In genomic region chr15:70361891-70362290, GRCh38 we compare ENCODE assay signal across 18 cellular contexts.
DNase-seq lines count a peak whose midpoint lies in the region; ATAC-seq and TF ChIP-seq lines count a peak whose summit lies in the region.
"Had no signal": no experiment of that assay in that cellular context is flagged by ENCODE, and none has a peak within 500 bp of the region (broad histone marks: within the 10 kb centered on the region; RNA-seq: fewer than 3 reads in every experiment).

No MANE protein-coding gene starts in this region.

- no peak for TF ChIP-seq POLR2A in uterus (IDR thresholded peaks at IDR 0.05)

- H3K27me3 ChIP-seq in right atrium auricular region: no peaks in the 10 kb centered on the region
- H3K27me3 ChIP-seq in RWPE2 (ENCODE audit: insufficient read depth, poor library complexity, severe bottlenecking): no peaks in the 10 kb centered on the region
- no peaks in the 10 kb centered on the region for H3K27me3 ChIP-seq in uterus

- no peak overlapping the region for H3K4me3 ChIP-seq in right atrium auricular region
- no peak overlapping the region for H3K4me3 ChIP-seq in RWPE2 (ENCODE audit: severe bottlenecking)
- H3K4me3 ChIP-seq in uterus: no peak overlapping the region

- H3K4me1 ChIP-seq in right atrium auricular region (no peaks in the 10 kb centered on the region), RWPE2 (ENCODE audit: insufficient read depth, poor library complexity, severe bottlenecking) (peaks cover 5% of the 10 kb centered on the region), uterus (no peaks in the 10 kb centered on the region)

- intact Hi-C loops in Right ventricle myocardium superior (cut with DNase I): loop anchor here (10.0 kb wide), 1 partner anchor 627 kb away; no protein-coding TSS in a partner anchor
- intact Hi-C loops in uterus (cut with DNase I; ENCODE audit: low total_unique reads): no loop called here

- ATAC-seq in Right ventricle myocardium superior (ENCODE audit: poor library complexity): no peak
- ATAC-seq in RWPE2 (ENCODE audit: low read depth): no peak
- ATAC-seq in HG02678 (IDR thresholded peaks at IDR 0.05; ENCODE audit: unreplicated experiment): no peak
- ATAC-seq: Right ventricle myocardium inferior, SK-N-SH treated with all-trans-retinoic acid at 6 μM for 48 hours had no signal

- no peaks in the 10 kb centered on the region for H3K4me1 Mint-ChIP-seq in osteocyte (ENCODE audit: unreplicated experiment)
- H3K4me1 Mint-ChIP-seq in activated naive CD8-positive, alpha-beta T cell treated with anti-CD3 and anti-CD28 coated beads for 36 hours: peaks cover 5% of the 10 kb centered on the region

- H3K27ac Mint-ChIP-seq in osteocyte (ENCODE audit: unreplicated experiment): no peak overlapping the region
- H3K27ac Mint-ChIP-seq in activated naive CD8-positive, alpha-beta T cell treated with anti-CD3 and anti-CD28 coated beads for 36 hours: no peak overlapping the region
- H3K27ac Mint-ChIP-seq: B cell; CD4-positive, alpha-beta T cell; IgD-negative memory B cell had no signal

- H3K9me3 ChIP-seq in right atrium auricular region (no peaks in the 10 kb centered on the region), RWPE2 (ENCODE audit: severe bottlenecking) (no peaks in the 10 kb centered on the region), uterus (no peaks in the 10 kb centered on the region)

- no peak overlapping the region for H3K4me3 Mint-ChIP-seq in osteocyte (ENCODE audit: unreplicated experiment)
- no peak overlapping the region for H3K4me3 Mint-ChIP-seq in activated naive CD8-positive, alpha-beta T cell treated with anti-CD3 and anti-CD28 coated beads for 36 hours
- H3K4me3 Mint-ChIP-seq: B cell; CD4-positive, alpha-beta T cell; IgD-negative memory B cell had no signal

- H3K36me3 Mint-ChIP-seq in osteocyte (ENCODE audit: unreplicated experiment): no peaks in the 10 kb centered on the region
- H3K36me3 Mint-ChIP-seq in activated naive CD8-positive, alpha-beta T cell treated with anti-CD3 and anti-CD28 coated beads for 36 hours: no peaks in the 10 kb centered on the region

- DNase-seq in right atrium auricular region (ENCODE audit: low spot score): peak; percentile 21
- no peak for DNase-seq in Right ventricle myocardium superior
- DNase-seq in RWPE2 (ENCODE audit: low spot score): peak; percentile 45
- DNase-seq in osteocyte (ENCODE audit: extremely low spot score, unreplicated experiment): peak; percentile 71
- no peak for DNase-seq in uterus
- DNase-seq in activated naive CD8-positive, alpha-beta T cell treated with anti-CD3 and anti-CD28 coated beads for 36 hours: no peak
- DNase-seq: Calu3; CD4-positive, alpha-beta T cell; DMS79; Kasumi-1; NCI-H1105; NCI-H187; NCI-H748 treated with DMSO at 0.1 percent for 48 hours had no signal

- H3K9me3 Mint-ChIP-seq in osteocyte (ENCODE audit: unreplicated experiment): no peaks in the 10 kb centered on the region
- no peaks in the 10 kb centered on the region for H3K9me3 Mint-ChIP-seq in activated naive CD8-positive, alpha-beta T cell treated with anti-CD3 and anti-CD28 coated beads for 36 hours
- H3K9me3 Mint-ChIP-seq: CD4-positive, alpha-beta T cell; IgD-negative memory B cell had no signal

- H3K27ac ChIP-seq in right atrium auricular region (no peak overlapping the region), RWPE2 (ENCODE audit: poor library complexity, severe bottlenecking) (no peak overlapping the region), uterus (no peak overlapping the region)

- TF ChIP-seq CTCF in right atrium auricular region (IDR thresholded peaks at IDR 0.05) (no peak), RWPE2 (IDR thresholded peaks at IDR 0.05; ENCODE audit: poor library complexity, severe bottlenecking) (no peak), osteocyte (IDR thresholded peaks at IDR 0.05) (no peak), uterus (IDR thresholded peaks at IDR 0.05) (no peak)

- peaks cover 69% of the 10 kb centered on the region for H3K27me3 Mint-ChIP-seq in osteocyte (ENCODE audit: unreplicated experiment)
- H3K27me3 Mint-ChIP-seq in activated naive CD8-positive, alpha-beta T cell treated with anti-CD3 and anti-CD28 coated beads for 36 hours: peaks cover 13% of the 10 kb centered on the region
- H3K27me3 Mint-ChIP-seq: B cell had no signal

- H3K36me3 ChIP-seq in right atrium auricular region (no peaks in the 10 kb centered on the region), RWPE2 (ENCODE audit: low read depth) (no peaks in the 10 kb centered on the region), uterus (no peaks in the 10 kb centered on the region)

Comparison
In these comparisons a context has a peak if more than half of its experiments do, and no peak if none do; other contexts are left out.
1. DNase-seq: peak in right atrium auricular region (single experiment), RWPE2 (single experiment) and osteocyte (single experiment); none in Right ventricle myocardium superior (single experiment), uterus (0 of 2) and activated naive CD8-positive, alpha-beta T cell treated with anti-CD3 and anti-CD28 coated beads for 36 hours (single experiment).